In the genomic region with DNA sequence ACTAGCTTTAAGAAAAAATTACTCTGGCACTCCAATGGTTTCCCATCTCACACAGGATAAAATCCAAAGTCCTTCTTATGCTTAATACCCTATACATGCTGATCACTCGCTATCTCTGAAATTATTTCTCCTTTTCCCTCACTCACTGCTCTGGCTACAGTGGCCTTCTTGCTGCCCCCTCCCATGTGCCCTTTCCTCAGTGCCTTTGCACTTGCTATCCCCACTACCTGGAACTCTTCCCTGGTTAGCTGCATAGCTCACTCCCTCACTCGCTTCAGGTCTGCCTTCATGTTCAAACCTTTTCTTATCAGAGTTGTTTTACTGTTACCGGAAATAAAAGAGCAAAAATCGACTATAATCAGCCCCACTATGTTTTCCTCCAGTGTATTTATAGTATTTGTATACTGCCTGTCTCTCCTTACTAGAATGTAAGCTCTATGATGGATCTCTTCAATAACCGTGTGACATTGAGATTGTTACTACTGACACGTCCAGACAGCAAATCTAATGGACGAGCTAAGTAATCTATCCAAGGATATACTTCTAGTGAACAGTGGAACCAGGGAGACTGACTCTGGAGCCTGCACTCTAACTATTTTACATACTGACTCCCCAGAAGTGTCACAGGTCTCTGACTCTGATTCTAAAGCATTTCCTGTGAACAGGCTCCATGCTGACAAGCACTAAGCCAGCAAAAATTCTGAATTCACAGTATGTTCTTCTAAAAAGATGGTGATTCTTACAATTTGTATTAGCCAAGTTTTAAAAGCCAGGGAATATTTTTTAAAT, we compare ENCODE assay signal across 12 cellular contexts. TPM values are rescaled to one million over a fixed set of nuclear protein-coding genes. Genes with fewer than 3 reads are reported as not detected.
DNase-seq lines count a peak whose midpoint lies in the region; ATAC-seq and TF ChIP-seq lines count a peak whose summit lies in the region.
"Had no signal": no experiment of that assay in that cellular context is flagged by ENCODE, and none has a peak within 500 bp of the region (broad histone marks: within the 10 kb centered on the region; RNA-seq: fewer than 3 reads in every experiment).

No MANE protein-coding gene starts in this region.

- no peaks in the 10 kb centered on the region for H3K9me2 ChIP-seq in GM23338 (ENCODE audit: insufficient read depth)

- no peak overlapping the region for H3K4me3 Mint-ChIP-seq in GM23338

- peak; percentile 88 for DNase-seq in A673 (ENCODE audit: low spot score)
- peak; percentile 57 for DNase-seq in GM23338 (ENCODE audit: low spot score)
- DNase-seq in astrocyte of the hippocampus (ENCODE audit: low read depth, low spot score), result peak; percentile 68
- DNase-seq in kidney tubule cell (ENCODE audit: low spot score), result peak; percentile 62
- no peak for DNase-seq in midbrain (lab: John Stamatoyannopoulos, UW)
- DNase-seq in middle frontal gyrus (ENCODE audit: extremely low spot score, low spot score), result no peak
- no peak for DNase-seq in DMS79 (lab: John Stamatoyannopoulos, UW)
- no peak for DNase-seq in NK-92 treated with Interleukin-12 subunit alpha and Interleukin-12 subunit beta, amount 100 ng/mL, for 24 hours (lab: John Stamatoyannopoulos, UW)
- DNase-seq: activated CD4-positive, CD25-positive, alpha-beta regulatory T cell treated with anti-CD3 and anti-CD28 coated beads, Interleukin-2, amount 50 U/mL, for 72 hours; DMS153; NCI-H1417 had no signal

- no peak overlapping the region for H3K4me3 ChIP-seq in A673 (ENCODE audit: low read depth, low read length, poor library complexity, severe bottlenecking)
- H3K4me3 ChIP-seq in GM23338, result no peak overlapping the region

- peaks cover 26% of the 10 kb centered on the region; the same call in 1 of the 2 replicates for H3K79me2 ChIP-seq in GM23338 (replicated peaks; ENCODE audit: insufficient read depth)

- CTCF ChIA-PET in A673 (lab: Charles Lee), result interaction anchor here (1.0 kb wide), 1 partner anchor 73 kb away, joined by 7 read pairs; the partner anchor contains the start of gene ARMC12

- no peaks in the 10 kb centered on the region for H3K9me3 Mint-ChIP-seq in GM23338

- no peak overlapping the region for H2AFZ ChIP-seq in GM23338

- H3K9me3 ChIP-seq in A673 (ENCODE audit: low read depth, low read length, poor library complexity, severe bottlenecking), result no peaks in the 10 kb centered on the region

- H4K20me1 ChIP-seq in GM23338 (replicated peaks; ENCODE audit: insufficient read depth), result 0 out of 2 replicates have a peak, but pooled peaks cover 6% of the 10 kb centered on the region

- H3K27me3 ChIP-seq in A673 (replicated peaks; ENCODE audit: insufficient read depth, low read depth, low read length, poor library complexity) (no peaks in the 10 kb centered on the region), GM23338 (ENCODE audit: insufficient read depth) (no peaks in the 10 kb centered on the region)

- peak; percentile 71 for ATAC-seq in GM23338
- ATAC-seq: HCT116 had no signal

- H3K4me1 ChIP-seq in A673 (ENCODE audit: insufficient read depth, low read length, poor library complexity, severe bottlenecking), result peaks cover 35% of the 10 kb centered on the region
- H3K4me1 ChIP-seq in GM23338 (ENCODE audit: insufficient read depth), result peaks cover 17% of the 10 kb centered on the region

- H3K36me3 ChIP-seq in A673 (ENCODE audit: insufficient read depth, low read length, poor library complexity, severe bottlenecking) (no peaks in the 10 kb centered on the region), GM23338 (ENCODE audit: insufficient read depth) (no peaks in the 10 kb centered on the region)

- no peak overlapping the region for H3K4me2 ChIP-seq in GM23338

- no peaks in the 10 kb centered on the region for H3F3A ChIP-seq in GM23338 (replicated peaks; ENCODE audit: low read depth)

- H3K27ac ChIP-seq in A673 (ENCODE audit: low read depth, low read length, poor library complexity, severe bottlenecking) (peak overlapping the region; percentile 64), GM23338 (ENCODE audit: low read depth) (no peak overlapping the region)

- intact Hi-C loops in A673 (cut with micrococcal nuclease; ENCODE audit: unreplicated experiment), result no loop called here

- peaks cover 2% of the 10 kb centered on the region for H3K27me3 Mint-ChIP-seq in GM23338 (ENCODE audit: insufficient read depth, low read depth, poor library complexity)

- no peaks in the 10 kb centered on the region; the same call in 2 of the 3 replicates for H3K4me1 Mint-ChIP-seq in GM23338

- no peaks in the 10 kb centered on the region for H3K36me3 Mint-ChIP-seq in GM23338 (ENCODE audit: low read depth)

- POLR2A ChIA-PET in A673 (lab: Charles Lee; ENCODE audit: low non-redundant PET), result no interaction called here

- TF ChIP-seq CTCF in A673 (conservative IDR thresholded peaks at IDR 0.05; ENCODE audit: low read depth, low read length) (no peak), GM23338 (conservative IDR thresholded peaks at IDR 0.05; ENCODE audit: low read depth in 2 of 2) (no peak)

- no TSS peak for BruUV-seq in A673 (replicated peaks; lab: Mats Ljungman, UMichigan)

- no peak overlapping the region for H3K27ac Mint-ChIP-seq in GM23338

TF ChIP-seq in GM23338, 12 proteins besides CTCF, POLR2A, EP300 and RAD21:
- TF ChIP-seq ETS1 (IDR thresholded peaks at IDR 0.05) (no peak), REST (IDR thresholded peaks at IDR 0.05; ENCODE audit: unreplicated experiment) (no peak), CREB1 (CRISPR knock-in tag; IDR thresholded peaks at IDR 0.05; ENCODE audit: low read depth) (no peak), ZNF331 (CRISPR knock-in tag; IDR thresholded peaks at IDR 0.05; ENCODE audit: low read depth) (no peak), ZNF114 (CRISPR knock-in tag; IDR thresholded peaks at IDR 0.05) (no peak)

RNA-seq across cellular contexts. Expression of gene FKBP5, which starts 25.1 kb away (rescaled TPM):
- total RNA-seq in A673 (2021), result 20.4 and 26.2 TPM in 2 replicates
- total RNA-seq in GM23338 (2014; rRNA removed; shearing (Covaris generic)), result 24.3 and 28.6 TPM in 2 replicates
- polyA plus RNA-seq in GM23338 (2016; fragmentation: Nextera tagmentation; extraction: Ambion mirVana), result 17.7 and 19.8 TPM in 2 replicates

Comparison
In these comparisons a context has a peak if more than half of its experiments do, and no peak if none do; other contexts are left out.
1. DNase-seq: peak in A673 (single experiment), GM23338 (single experiment), astrocyte of the hippocampus (single experiment) and kidney tubule cell (single experiment); none in midbrain (single experiment), middle frontal gyrus (single experiment), DMS79 (single experiment) and NK-92 treated with Interleukin-12 subunit alpha and Interleukin-12 subunit beta, amount 100 ng/mL, for 24 hours (single experiment).